ENCODE assay signal across 26 cellular contexts in genomic region chr9:135267410-135267809, GRCh38.
"Had no signal": no experiment of that assay in that cellular context is flagged by ENCODE, and none has a peak within 500 bp of the region (broad histone marks: within the 10 kb centered on the region; RNA-seq: fewer than 3 reads in every experiment).

No MANE protein-coding gene starts in this region.

- H3K4me1 ChIP-seq: colonic mucosa, gastroesophageal sphincter, heart left ventricle, left lung, parathyroid adenoma, right atrium auricular region, sigmoid colon, testis, tibial artery had no signal

- DNase-seq: colonic mucosa; effector CD8-positive, alpha-beta T cell; endodermal cell; foreskin fibroblast; heart left ventricle; hippocampal formation; left cardiac atrium; left lung; mesenchymal stem cell; mucosa of descending colon; naive B cell; sigmoid colon; spleen; stimulated activated CD4-positive, alpha-beta T cell treated with anti-CD3 and anti-CD28 coated beads, Interleukin-4, amount 100 ng/mL, for 4 hours; stimulated activated naive CD8-positive, alpha-beta T cell treated with anti-CD3 and anti-CD28 coated beads, Interleukin-15, Interleukin-2, amounts not matched to agents 100 U/mL and 50 U/mL, for 24 hours; substantia nigra; testis; tibial artery had no signal

- ATAC-seq: esophagus mucosa; gastroesophageal sphincter; heart left ventricle; left cardiac atrium; left lung; mucosa of descending colon; natural killer cell treated with Interleukin-12 subunit alpha and Interleukin-12 subunit beta and Interleukin-15 and Interleukin-18, amount 100 ng/mL, for 72 hours; stimulated activated memory B cell treated with anti-CD40 and anti-IgM and Interleukin-4, amounts not matched to agents 10 μg/mL and 1 μg/mL and 100 μg/mL, for 72 hours; stimulated activated naive CD8-positive, alpha-beta T cell treated with anti-CD3 and anti-CD28 coated beads, Interleukin-15, Interleukin-2, amounts not matched to agents 100 U/mL and 50 U/mL, for 24 hours had no signal

- H3K79me2 ChIP-seq: parathyroid adenoma had no signal

- H3K27me3 ChIP-seq: colonic mucosa, neutrophil, right atrium auricular region, testis had no signal

- H3K9me3 ChIP-seq: colonic mucosa, gastroesophageal sphincter, heart left ventricle, left lung, mucosa of descending colon, neutrophil, right atrium auricular region, sigmoid colon, spleen, testis, tibial artery had no signal

- H2AFZ ChIP-seq: parathyroid adenoma had no signal

- H3K27ac ChIP-seq: colonic mucosa, epithelial cell of prostate, gastroesophageal sphincter, heart left ventricle, left lung, neutrophil, parathyroid adenoma, right atrium auricular region, sigmoid colon, spleen, testis, tibial artery had no signal

- H3K4me3 ChIP-seq: colonic mucosa, gastroesophageal sphincter, heart left ventricle, left lung, mucosa of descending colon, right atrium auricular region, sigmoid colon, spleen, testis, tibial artery had no signal

- H3K36me3 ChIP-seq: colonic mucosa, gastroesophageal sphincter, heart left ventricle, left lung, neutrophil, right atrium auricular region, sigmoid colon, spleen, tibial artery had no signal

- H3K9ac ChIP-seq: parathyroid adenoma had no signal
